ENCODE assay signal across 23 cellular contexts in genomic region chr5:13930721-13931246, GRCh38. TPM values are rescaled to one million over a fixed set of nuclear protein-coding genes. Genes with fewer than 3 reads are reported as not detected.
A peak's percentile ranks its signal among the peaks of the same experiment; 100 is the strongest.
DNase-seq lines count a peak whose midpoint lies in the region; ATAC-seq and TF ChIP-seq lines count a peak whose summit lies in the region.
"Had no signal": no experiment of that assay in that cellular context is flagged by ENCODE, and none has a peak within 500 bp of the region (broad histone marks: within the 10 kb centered on the region; RNA-seq: fewer than 3 reads in every experiment).

No MANE protein-coding gene starts in this region.

- no peak overlapping the region for H3K18ac ChIP-seq in IMR-90 (ENCODE audit: low read depth, low read length)

- TF ChIP-seq CTCF in IMR-90 (conservative IDR thresholded peaks at IDR 0.05; ENCODE audit: low read depth, low read length) (no peak), nephron progenitor cell (IDR thresholded peaks at IDR 0.05) (no peak), PC-3 (conservative IDR thresholded peaks at IDR 0.05; ENCODE audit: low read depth, low read length) (no peak)

- H4K91ac ChIP-seq in IMR-90 (ENCODE audit: insufficient read depth, low read depth, low read length), result no peak overlapping the region

- no peak overlapping the region for H2BK15ac ChIP-seq in IMR-90 (ENCODE audit: low read depth, low read length)

- WGBS in IMR-90 (ENCODE audit: extremely low coverage in 2 of 2, insufficient read length in 1 of 2), 2 experiments, result 79% methylated on average over 5 of the region's 10 CpGs; no CpG with 5 or more reads in 1 of the 2 experiments

- no peak overlapping the region for H2BK120ac ChIP-seq in IMR-90 (ENCODE audit: low read depth, low read length)

- no peaks in the 10 kb centered on the region for H3K4me1 ChIP-seq in IMR-90 (ENCODE audit: control insufficient read depth, insufficient read depth, low read length)
- H3K4me1 ChIP-seq in PC-3 (ENCODE audit: insufficient read depth, low read length), result no peaks in the 10 kb centered on the region
- H3K4me1 ChIP-seq: HAP-1, tibial artery had no signal

- H3K4ac ChIP-seq in IMR-90 (ENCODE audit: low read depth, low read length), result no peak overlapping the region

- dilution Hi-C loops in IMR-90 (cut with HindIII; ENCODE audit: low sequenced_read_pairs, unreplicated experiment), result no loop called here

- H3K79me2 ChIP-seq in PC-3 (ENCODE audit: low read length), result no peaks in the 10 kb centered on the region
- H3K79me2 ChIP-seq: hepatocyte had no signal

- in situ Hi-C loops in IMR-90 (cut with MboI; ENCODE audit: low sequenced_read_pairs), result no loop called here

- no peak overlapping the region for H3K27ac Mint-ChIP-seq in nephron progenitor cell
- H3K27ac Mint-ChIP-seq: CD8-positive, alpha-beta T cell had no signal

- no peak overlapping the region for H3K4me2 ChIP-seq in IMR-90 (ENCODE audit: low read depth, low read length)
- no peak overlapping the region for H3K4me2 ChIP-seq in PC-3 (ENCODE audit: low read length)
- H3K4me2 ChIP-seq: hepatocyte had no signal

- H3K27ac ChIP-seq in IMR-90 (ENCODE audit: insufficient read depth, low read length) (no peak overlapping the region), PC-3 (ENCODE audit: low read length) (no peak overlapping the region)
- H3K27ac ChIP-seq: cardiac muscle cell, hepatocyte, skin epidermis, tibial artery had no signal

- H4K8ac ChIP-seq in IMR-90 (ENCODE audit: low read depth in 2 of 2, low read length in 2 of 2), result no peak overlapping the region

- no peaks in the 10 kb centered on the region for H3K36me3 Mint-ChIP-seq in nephron progenitor cell (ENCODE audit: low read depth)
- H3K36me3 Mint-ChIP-seq: CD8-positive, alpha-beta T cell had no signal

- no peak overlapping the region for H3K14ac ChIP-seq in IMR-90 (replicated peaks; ENCODE audit: low read depth, low read length)

- H3K9me3 Mint-ChIP-seq in nephron progenitor cell, result peaks cover 14% of the 10 kb centered on the region

- intact Hi-C loops in IMR-90 (cut with micrococcal nuclease), result no loop called here
- intact Hi-C loops in PC-3 (cut with micrococcal nuclease), result no loop called here

- no peak overlapping the region for H2AK9ac ChIP-seq in IMR-90 (replicated peaks; ENCODE audit: low read depth, low read length, poor library complexity)

- POLR2A ChIA-PET in IMR-90 (lab: Charles Lee; ENCODE audit: unreplicated experiment), result no interaction called here
- POLR2A ChIA-PET in PC-3 (lab: Charles Lee; ENCODE audit: unreplicated experiment), result no interaction called here

- H2AFZ ChIP-seq in IMR-90 (replicated peaks; ENCODE audit: low read length, poor library complexity) (peak overlapping the region; percentile 41), PC-3 (ENCODE audit: low read length) (no peak overlapping the region)
- H2AFZ ChIP-seq: hepatocyte had no signal

- H3K4me3 Mint-ChIP-seq in nephron progenitor cell, result no peak overlapping the region
- H3K4me3 Mint-ChIP-seq: CD8-positive, alpha-beta T cell had no signal

- DNase-seq in IMR-90 (no peak), NCI-H2081 (lab: John Stamatoyannopoulos, UW) (peak; percentile 49 to 64), NCI-H774 (lab: John Stamatoyannopoulos, UW) (peak; percentile 58), medulla oblongata (ENCODE audit: extremely low spot score) (peak; percentile 38), UCSD-AML1 (lab: John Stamatoyannopoulos, UW; ENCODE audit: unreplicated experiment) (no peak), nephron progenitor cell (no peak), PC-3 (no peak)
- DNase-seq: activated CD4-positive, alpha-beta T cell treated with anti-CD3 and anti-CD28 coated beads, Interleukin-2, amount 50 U/mL, for 4 hours; activated effector memory CD4-positive, alpha-beta T cell treated with Interleukin-2 at 50 U/mL for 16 hours; CD8-positive, alpha-beta T cell; DND-41; foreskin fibroblast; Kasumi-1; NCI-H1436 treated with DMSO at 0.1 percent for 48 hours; NCI-H526 treated with DMSO at 0.1 percent for 48 hours; SHP77 treated with DMSO at 0.1 percent for 48 hours; stimulated activated CD4-positive, alpha-beta T cell treated with anti-CD3 and anti-CD28 coated beads, Interleukin-2, amount 100 ng/mL, for 24 hours; stimulated activated naive CD8-positive, alpha-beta T cell treated with anti-CD3 and anti-CD28 coated beads, Interleukin-15, Interleukin-2, amounts not matched to agents 100 U/mL and 50 U/mL, for 24 hours; tibial artery had no signal

- no peak overlapping the region for H2BK5ac ChIP-seq in IMR-90 (ENCODE audit: low read depth, low read length, poor library complexity, severe bottlenecking)

- H3K27me3 ChIP-seq in IMR-90 (ENCODE audit: control insufficient read depth, insufficient read depth, low read length) (no peaks in the 10 kb centered on the region), PC-3 (ENCODE audit: low read length) (no peaks in the 10 kb centered on the region)
- H3K27me3 ChIP-seq: cardiac muscle cell, hepatocyte, tibial artery had no signal

- H3F3A ChIP-seq in PC-3 (ENCODE audit: low read length, unreplicated experiment), result no peaks in the 10 kb centered on the region

- no peak overlapping the region for H2AK5ac ChIP-seq in IMR-90 (ENCODE audit: low read depth, low read length)

- no peaks in the 10 kb centered on the region for H4K20me1 ChIP-seq in IMR-90 (ENCODE audit: insufficient read depth, low read length)
- no peaks in the 10 kb centered on the region for H4K20me1 ChIP-seq in PC-3 (ENCODE audit: low read length)

- BruUV-seq in IMR-90 (replicated peaks; lab: Mats Ljungman, UMichigan) (no TSS peak), PC-3 (replicated peaks; lab: Mats Ljungman, UMichigan) (no TSS peak)

- no peak for TF ChIP-seq RAD21 in IMR-90 (IDR thresholded peaks at IDR 0.05; ENCODE audit: low read length)

- H3K36me3 ChIP-seq in IMR-90 (ENCODE audit: control insufficient read depth, insufficient read depth, low read length) (peaks cover 25% of the 10 kb centered on the region), PC-3 (ENCODE audit: low read depth, low read length) (no peaks in the 10 kb centered on the region)
- H3K36me3 ChIP-seq: cardiac muscle cell, HAP-1, tibial artery had no signal

- no peaks in the 10 kb centered on the region for H3K9me2 ChIP-seq in PC-3 (replicated peaks; ENCODE audit: low read length)

- no peaks in the 10 kb centered on the region; the same call in 1 of the 2 replicates for H3K9me1 ChIP-seq in IMR-90 (ENCODE audit: insufficient read depth, low read length)

- ATAC-seq in IMR-90 (ENCODE audit: low read depth) (no peak), PC-3 (no peak)
- ATAC-seq: CD8-positive, alpha-beta T cell; stimulated activated naive CD8-positive, alpha-beta T cell treated with anti-CD3 and anti-CD28 coated beads, Interleukin-15, Interleukin-2, amounts not matched to agents 100 U/mL and 50 U/mL, for 24 hours had no signal

- H2BK20ac ChIP-seq in IMR-90 (ENCODE audit: low read depth, low read length), result no peak overlapping the region

- no peak overlapping the region for H3K56ac ChIP-seq in IMR-90 (ENCODE audit: extremely low read depth, insufficient read depth, low read length)

- H3K4me3 ChIP-seq in IMR-90 (ENCODE audit: insufficient read depth, low read depth, low read length) (no peak overlapping the region), PC-3 (ENCODE audit: low read length) (no peak overlapping the region)
- H3K4me3 ChIP-seq: cardiac muscle cell, HAP-1, hepatocyte, skin epidermis, tibial artery had no signal

- no peak overlapping the region for H3K9ac ChIP-seq in IMR-90 (ENCODE audit: low read depth, low read length)
- no peak overlapping the region for H3K9ac ChIP-seq in PC-3 (ENCODE audit: low read length)

- no peak overlapping the region; the same call in 1 of the 2 replicates for H3K23ac ChIP-seq in IMR-90 (ENCODE audit: low read depth, low read length)

- H3K27me3 Mint-ChIP-seq in nephron progenitor cell (ENCODE audit: low read depth, poor library complexity), result no peaks in the 10 kb centered on the region

- no peaks in the 10 kb centered on the region for H3K4me1 Mint-ChIP-seq in nephron progenitor cell

- 0 out of 4 replicates have a peak, but pooled peaks cover 0 to 4% of the 10 kb centered on the region in 2 experiments for H3K79me1 ChIP-seq in IMR-90 (ENCODE audit: low read depth in 1 of 2, low read length in 2 of 2)

- H4K5ac ChIP-seq in IMR-90 (ENCODE audit: low read depth, low read length), result no peak overlapping the region

- CTCF ChIA-PET in IMR-90 (lab: Yijun Ruan, JAX) (no interaction called here), PC-3 (lab: Charles Lee) (no interaction called here)

- TF ChIP-seq POLR2A in IMR-90 (IDR thresholded peaks at IDR 0.05; ENCODE audit: low read depth, low read length), result no peak

- H3K9me3 ChIP-seq in IMR-90 (ENCODE audit: control insufficient read depth, insufficient read depth, low read length) (peaks cover 4% of the 10 kb centered on the region), PC-3 (ENCODE audit: low read length) (peaks cover 5% of the 10 kb centered on the region; the same call in 1 of the 2 replicates)
- H3K9me3 ChIP-seq: HAP-1 had no signal

TF ChIP-seq in IMR-90, 13 proteins besides CTCF, POLR2A, EP300 and RAD21:
- TF ChIP-seq MAZ (IDR thresholded peaks at IDR 0.05; ENCODE audit: borderline replicate concordance, low read depth, low read length) (no peak), FOS (IDR thresholded peaks at IDR 0.05; ENCODE audit: low read depth, low read length) (no peak), RFX5 (IDR thresholded peaks at IDR 0.05; ENCODE audit: low read depth, low read length) (no peak)
TF ChIP-seq in IMR-90: peak in this region for 0.

RNA-seq across cellular contexts. Expression of gene DNAH5, which starts 13.7 kb away (rescaled TPM):
- total RNA-seq in IMR-90 (2012; rRNA removed) (4.3 and 4.7 TPM in 2 replicates), PC-3 (2014; rRNA removed) (3.4 and 3.5 TPM in 2 replicates)
- polyA plus RNA-seq in IMR-90 (2012; rRNA removed), result 1.7 and 1.9 TPM in 2 replicates
- polyA plus RNA-seq in IMR-90 (2012; cell fraction: cytosol; rRNA removed), result 0.37 and 0.56 TPM in 2 replicates
- polyA plus RNA-seq in IMR-90 (2012; cell fraction: nucleus; rRNA removed; ENCODE audit: low replicate concordance), result 0.86 and 4.3 TPM in 2 replicates
- total RNA-seq: CD8-positive, alpha-beta T cell had no signal

Comparison
In these comparisons a context has a peak if more than half of its experiments do, and no peak if none do; other contexts are left out.
1. DNase-seq: peak in NCI-H2081 (2 of 2), NCI-H774 (single experiment) and medulla oblongata (single experiment); none in IMR-90 (single experiment), UCSD-AML1 (single experiment), nephron progenitor cell (single experiment) and PC-3 (single experiment).